In the genomic region with DNA sequence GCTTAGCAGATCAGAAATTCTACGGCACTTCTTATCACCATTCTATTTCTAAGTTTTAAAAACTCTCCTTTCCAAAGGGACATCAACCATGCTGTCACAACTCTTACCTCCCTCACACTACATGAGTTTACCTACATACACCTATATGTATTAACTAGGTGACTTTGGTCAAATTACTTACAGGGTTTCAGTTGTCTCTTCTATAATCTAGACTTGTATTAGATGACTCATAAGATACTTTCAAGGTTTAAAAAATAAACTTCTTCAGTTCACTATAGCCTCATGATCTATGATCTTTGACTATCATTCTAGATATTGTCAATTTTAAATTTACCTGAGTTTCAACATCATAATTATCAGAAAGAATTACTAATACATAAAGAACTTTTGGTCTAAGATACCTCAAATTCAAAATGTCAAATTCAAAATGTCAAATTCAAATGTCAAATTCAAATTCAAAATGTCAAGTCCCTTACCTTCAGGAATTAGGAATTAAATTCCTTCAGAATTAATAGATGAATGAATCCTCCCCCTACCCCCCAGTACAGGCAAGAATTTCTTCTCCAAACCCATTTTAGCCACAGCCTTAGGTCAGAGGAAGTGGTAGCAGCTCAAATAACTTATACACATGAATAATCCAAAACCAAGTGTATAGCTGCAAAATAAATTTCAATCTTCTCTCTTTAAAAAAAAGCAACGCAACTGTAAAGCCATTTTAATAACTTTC, we compare ENCODE assay signal across 16 cellular contexts. TPM values are rescaled to one million over a fixed set of nuclear protein-coding genes. Genes with fewer than 3 reads are reported as not detected.
DNase-seq lines count a peak whose midpoint lies in the region; ATAC-seq, FAIRE-seq and TF ChIP-seq lines count a peak whose summit lies in the region.
"Had no signal": no experiment of that assay in that cellular context is flagged by ENCODE, and none has a peak within 500 bp of the region (broad histone marks: within the 10 kb centered on the region; RNA-seq: fewer than 3 reads in every experiment).

No MANE protein-coding gene starts in this region.

- no peak for DNase-seq in activated CD8-positive, alpha-beta T cell treated with anti-CD3 and anti-CD28 coated beads for 36 hours
- DNase-seq in nephron progenitor cell = no peak
- no peak for DNase-seq in NCI-H2171 (lab: John Stamatoyannopoulos, UW)
- no peak for DNase-seq in GM12892 (ENCODE audit: insufficient read length)
- DNase-seq in NK-92 treated with Interleukin-12 subunit alpha and Interleukin-12 subunit beta, amount 100 ng/mL, for 24 hours (lab: John Stamatoyannopoulos, UW) = no peak
- no peak for DNase-seq in effector CD8-positive, alpha-beta T cell (lab: John Stamatoyannopoulos, UW)
- DNase-seq: activated CD4-positive, alpha-beta memory T cell treated with anti-CD3 and anti-CD28 coated beads for 36 hours; activated effector memory CD4-positive, alpha-beta T cell treated with Interleukin-2 at 50 U/mL for 16 hours; AML-193; H7 had no signal

- FAIRE-seq in GM12892 (lab: Jason Lieb, UNC) = no peak
- FAIRE-seq: colon had no signal

- no peak overlapping the region for H2AFZ ChIP-seq in ACC112 (ENCODE audit: low read length, unreplicated experiment)

- H3K4me3 ChIP-seq in ACC112 (ENCODE audit: low read depth, low read length) = no peak overlapping the region
- H3K4me3 ChIP-seq: right atrium auricular region had no signal

- no peak for TF ChIP-seq CTCF in activated CD8-positive, alpha-beta T cell treated with anti-CD3 and anti-CD28 coated beads for 36 hours (IDR thresholded peaks at IDR 0.05)
- TF ChIP-seq CTCF in nephron progenitor cell (IDR thresholded peaks at IDR 0.05) = no peak

- peaks cover 20% of the 10 kb centered on the region for H3K36me3 Mint-ChIP-seq in activated CD8-positive, alpha-beta T cell treated with anti-CD3 and anti-CD28 coated beads for 36 hours (ENCODE audit: low read depth)
- H3K36me3 Mint-ChIP-seq in nephron progenitor cell (ENCODE audit: low read depth) = peaks cover 51% of the 10 kb centered on the region

- peaks cover 29% of the 10 kb centered on the region for H3K4me1 Mint-ChIP-seq in activated CD8-positive, alpha-beta T cell treated with anti-CD3 and anti-CD28 coated beads for 36 hours (ENCODE audit: low read depth)
- H3K4me1 Mint-ChIP-seq in nephron progenitor cell = peaks cover 21% of the 10 kb centered on the region

- H3K9me3 Mint-ChIP-seq in activated CD8-positive, alpha-beta T cell treated with anti-CD3 and anti-CD28 coated beads for 36 hours = no peaks in the 10 kb centered on the region
- H3K9me3 Mint-ChIP-seq in nephron progenitor cell = no peaks in the 10 kb centered on the region
- H3K9me3 Mint-ChIP-seq: activated CD4-positive, alpha-beta memory T cell treated with anti-CD3 and anti-CD28 coated beads for 36 hours had no signal

- H3K79me2 ChIP-seq in ACC112 (ENCODE audit: control insufficient read depth, insufficient read depth, low read length, unreplicated experiment) = peaks cover 55% of the 10 kb centered on the region

- H3K4me3 Mint-ChIP-seq in activated CD8-positive, alpha-beta T cell treated with anti-CD3 and anti-CD28 coated beads for 36 hours = no peak overlapping the region
- H3K4me3 Mint-ChIP-seq in nephron progenitor cell = no peak overlapping the region
- H3K4me3 Mint-ChIP-seq: activated CD4-positive, alpha-beta memory T cell treated with anti-CD3 and anti-CD28 coated beads for 36 hours had no signal

- H3K27me3 Mint-ChIP-seq in activated CD8-positive, alpha-beta T cell treated with anti-CD3 and anti-CD28 coated beads for 36 hours = no peaks in the 10 kb centered on the region
- H3K27me3 Mint-ChIP-seq in nephron progenitor cell (ENCODE audit: low read depth, poor library complexity) = no peaks in the 10 kb centered on the region
- H3K27me3 Mint-ChIP-seq: activated CD4-positive, alpha-beta memory T cell treated with anti-CD3 and anti-CD28 coated beads for 36 hours had no signal

- POLR2A ChIA-PET in activated CD8-positive, alpha-beta T cell treated with anti-CD3 and anti-CD28 coated beads for 36 hours (lab: Charles Lee) = no interaction called here

- peak; percentile 40 for ATAC-seq in GM18520 (IDR thresholded peaks at IDR 0.05; ENCODE audit: unreplicated experiment)
- peak; percentile 64 for ATAC-seq in activated CD8-positive, alpha-beta T cell treated with anti-CD3 and anti-CD28 coated beads for 36 hours

- TF ChIP-seq POLR2A in GM12892 (IDR thresholded peaks at IDR 0.05; ENCODE audit: low read depth, low read length) = no peak

- peaks cover 20% of the 10 kb centered on the region for H3K4me1 ChIP-seq in ACC112 (ENCODE audit: control insufficient read depth, insufficient read depth, low read length, unreplicated experiment)

- intact Hi-C loops in activated CD8-positive, alpha-beta T cell treated with anti-CD3 and anti-CD28 coated beads for 36 hours (cut with micrococcal nuclease) = no loop called here

- CTCF ChIA-PET in activated CD8-positive, alpha-beta T cell treated with anti-CD3 and anti-CD28 coated beads for 36 hours (lab: Charles Lee) = interaction anchor here (2.2 kb wide), 1 partner anchor 17 kb away, joined by 8 read pairs; no protein-coding TSS in a partner anchor

- H3K27ac Mint-ChIP-seq in activated CD8-positive, alpha-beta T cell treated with anti-CD3 and anti-CD28 coated beads for 36 hours = peak overlapping the region; percentile 65
- H3K27ac Mint-ChIP-seq in nephron progenitor cell = peak overlapping the region; percentile 43
- H3K27ac Mint-ChIP-seq: activated CD4-positive, alpha-beta memory T cell treated with anti-CD3 and anti-CD28 coated beads for 36 hours had no signal

- H3K36me3 ChIP-seq in ACC112 (ENCODE audit: insufficient read depth, low read length) = peaks cover 11% of the 10 kb centered on the region
- H3K36me3 ChIP-seq: neutrophil had no signal

- H3K27me3 ChIP-seq in ACC112 (ENCODE audit: insufficient read depth, low read length) = no peaks in the 10 kb centered on the region
- H3K27me3 ChIP-seq: right atrium auricular region had no signal

- 0 out of 2 replicates have a peak overlapping the region, but pooled peaks have one; percentile 16 for H3K27ac ChIP-seq in ACC112 (ENCODE audit: low read depth, low read length)
- H3K27ac ChIP-seq: HL-60, neutrophil, right atrium auricular region had no signal

RNA-seq across cellular contexts. Expression of gene OTUD7B, which starts 31.1 kb away (rescaled TPM):
- 10 to 100 TPM; 16.1 to 17.3 TPM for total RNA-seq in activated CD8-positive, alpha-beta T cell treated with anti-CD3 and anti-CD28 coated beads for 36 hours
- 5.7 TPM for polyA plus RNA-seq in GM12892 (2012; ENCODE audit: missing spikeins)

RNA-seq across cellular contexts. Expression of gene MTMR11, which starts 42.7 kb away (rescaled TPM):
- total RNA-seq in activated CD8-positive, alpha-beta T cell treated with anti-CD3 and anti-CD28 coated beads for 36 hours = under 1 TPM; 0.51 to 0.86 TPM
- polyA plus RNA-seq in GM12892 (2012; ENCODE audit: missing spikeins) = 1.0 TPM

RNA-seq across cellular contexts. Expression of gene SF3B4, which starts 51.8 kb away (rescaled TPM):
- 10 to 100 TPM; 67.1 to 67.6 TPM for total RNA-seq in activated CD8-positive, alpha-beta T cell treated with anti-CD3 and anti-CD28 coated beads for 36 hours
- polyA plus RNA-seq in GM12892 (2012; ENCODE audit: missing spikeins) = 37.6 TPM
